Comparison of ENCODE assay signal across 8 cellular contexts in genomic region chrX:48521353-48522243, GRCh38. TPM values are rescaled to one million over a fixed set of nuclear protein-coding genes. Genes with fewer than 3 reads are reported as not detected.
DNase-seq lines count a peak whose midpoint lies in the region; ATAC-seq and TF ChIP-seq lines count a peak whose summit lies in the region.

EBP (plus strand) TSS chrX:48521808; CDS start chrX:48523772, 1,964 bp downstream.

- no peaks in the 10 kb centered on the region for H3K27me3 ChIP-seq in right lobe of liver

- peak within 1 kb of the TSS; percentile 87 to 94 for H3K4me3 Mint-ChIP-seq in CD14-positive monocyte

- peak within 1 kb of the TSS; percentile 38 to 58 (median 52) for H3K4me3 ChIP-seq in right lobe of liver

- TF ChIP-seq POLR2A in right lobe of liver (IDR thresholded peaks at IDR 0.05): peak; percentile 86

- H3K4me1 ChIP-seq in right lobe of liver: no peaks in the 10 kb centered on the region

- H3K36me3 Mint-ChIP-seq in CD14-positive monocyte: peaks cover 3 to 8% of the 10 kb centered on the region in 2 donors

- DNase-seq in CD14-positive monocyte (ENCODE audit: low spot score) (peak; percentile 84), NCI-H82 (lab: John Stamatoyannopoulos, UW) (peak; percentile 99), dermis microvascular lymphatic vessel endothelial cell (ENCODE audit: low read depth in 2 of 2) (peak; percentile 69 to 85), right lobe of liver (peak; percentile 91 to 94 (median 93))
- peak; percentile 94 for DNase-seq in activated CD4-positive, alpha-beta T cell treated with anti-CD3 and anti-CD28 coated beads, Interleukin-2, amount 50 U/mL, for 4 hours
- DNase-seq in stimulated activated CD4-positive, alpha-beta T cell treated with anti-CD3 and anti-CD28 coated beads, Interleukin-4, amount 100 ng/mL, for 24 hours: peak; percentile 95

- intact Hi-C loops in CD14-positive monocyte (cut with micrococcal nuclease) (no loop called here), right lobe of liver (cut with DNase I) (no loop called here)

- peaks cover 0 to 13% (median 2%) of the 10 kb centered on the region in 7 donors for H3K9me3 Mint-ChIP-seq in CD14-positive monocyte

- H3K27ac Mint-ChIP-seq in CD14-positive monocyte: peak within 1 kb of the TSS; percentile 46 to 94 (median 88)

- H3K4me1 Mint-ChIP-seq in CD14-positive monocyte: peaks cover 20% of the 10 kb centered on the region

- H3K9me3 ChIP-seq in right lobe of liver: no peaks in the 10 kb centered on the region

- peaks cover 0 to 3% (median under 1%) of the 10 kb centered on the region in 4 donors for H3K36me3 ChIP-seq in right lobe of liver

- peak within 1 kb of the TSS; percentile 57 to 83 (median 76) for H3K27ac ChIP-seq in right lobe of liver

- ATAC-seq in GM19438 (IDR thresholded peaks at IDR 0.05; ENCODE audit: low read depth, unreplicated experiment) (peak; percentile 91), HG03571 (IDR thresholded peaks at IDR 0.05; ENCODE audit: unreplicated experiment) (peak; percentile 95), right lobe of liver (peak; percentile 94 to 98 (median 96))

- TF ChIP-seq CTCF in CD14-positive monocyte (IDR thresholded peaks at IDR 0.05): no peak
- no peak for TF ChIP-seq CTCF in right lobe of liver (IDR thresholded peaks at IDR 0.05)

- 33% methylated on average over 25 of the region's 66 CpGs for WGBS in right lobe of liver (ENCODE audit: insufficient coverage, low coverage, low lambda C conversion rate, missing lambda C conversion rate)

- peaks cover 0 to 3% (median 0%) of the 10 kb centered on the region in 3 donors for H3K27me3 Mint-ChIP-seq in CD14-positive monocyte (ENCODE audit: low read depth in 3 of 3)

RNA-seq across cellular contexts. Expression of gene EBP, which starts in this region (rescaled TPM):
- 10 to 100 TPM; 47.4 to 59.5 TPM for polyA plus RNA-seq in CD14-positive monocyte
- 85.3 and 141 TPM in 2 replicates for total RNA-seq in dermis microvascular lymphatic vessel endothelial cell
- total RNA-seq in right lobe of liver: 100 to 1,000 TPM; 150 to 276 (median 225) TPM

Comparison
In these comparisons a context has a peak if more than half of its experiments do, and no peak if none do; other contexts are left out.
1. Peak in every context shown above with its lines: DNase-seq, ATAC-seq, H3K4me3 ChIP-seq and H3K27ac ChIP-seq.